In the genomic region with DNA sequence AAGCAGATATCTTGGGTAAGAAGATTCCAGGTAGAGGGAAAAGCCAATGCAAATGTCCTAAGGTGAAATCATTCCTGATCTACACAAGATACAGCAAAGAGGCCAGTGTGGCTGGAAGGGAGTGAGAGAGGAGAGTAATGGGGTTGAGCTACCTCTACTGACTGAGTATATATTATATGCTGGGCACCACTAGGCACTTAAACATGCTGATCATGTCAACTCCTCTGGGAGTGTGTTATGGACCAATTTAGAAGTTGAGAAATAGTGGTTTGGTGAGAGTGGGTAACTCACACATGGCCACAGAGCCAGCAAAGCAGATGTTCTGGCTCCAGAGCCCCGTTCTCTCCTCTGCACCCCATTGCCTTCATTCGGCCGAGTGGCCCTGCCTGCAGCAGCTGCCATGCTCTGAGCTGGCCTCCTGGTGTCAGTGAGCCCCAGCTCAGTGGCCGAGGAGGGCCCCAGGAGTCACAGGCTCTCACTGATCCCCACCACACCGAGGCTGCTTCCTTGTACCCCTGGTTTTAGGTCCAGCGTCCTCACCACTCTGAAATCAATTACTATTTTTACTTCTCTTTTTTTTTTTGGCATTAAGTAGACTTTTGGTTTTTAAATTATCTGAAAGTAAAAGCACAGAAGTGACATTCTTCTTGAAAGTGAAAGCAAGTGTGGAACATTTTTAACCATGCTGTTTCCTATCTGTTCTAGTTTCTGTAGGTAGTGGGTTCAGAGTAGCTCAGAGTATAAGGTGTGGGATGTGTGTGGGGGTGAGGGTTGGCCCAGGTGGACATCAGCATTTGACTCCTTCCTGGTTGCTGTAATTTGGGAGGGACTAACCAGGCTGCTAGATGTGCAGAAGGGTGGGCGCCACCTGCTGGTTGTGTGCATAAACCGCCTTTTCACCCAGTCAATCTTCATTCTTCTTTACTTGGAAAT, we compare ENCODE assay signal across 7 cellular contexts. TPM values are rescaled to one million over a fixed set of nuclear protein-coding genes. Genes with fewer than 3 reads are reported as not detected.
DNase-seq lines count a peak whose midpoint lies in the region; ATAC-seq and TF ChIP-seq lines count a peak whose summit lies in the region.

No MANE protein-coding gene starts in this region.

- H3K9me3 ChIP-seq in ascending aorta, result no peaks in the 10 kb centered on the region

- H3K36me3 ChIP-seq in ascending aorta, result no peaks in the 10 kb centered on the region

- POLR2A ChIA-PET in GM10248 (lab: Yijun Ruan, JAX), result no interaction called here

- intact Hi-C loops in ascending aorta (cut with DNase I), result loop anchor here (2.0 to 5.0 kb wide), 2 partner anchors 271 to 318 kb away; no protein-coding TSS in a partner anchor

- H3K4me1 ChIP-seq in ascending aorta, result no peaks in the 10 kb centered on the region

- TF ChIP-seq EP300 in Ishikawa (IDR thresholded peaks at IDR 0.05; ENCODE audit: borderline replicate concordance), result no peak

- peak overlapping the region; percentile 4 to 6 for H3K27ac ChIP-seq in ascending aorta

- TF ChIP-seq CTCF in GM10248 (IDR thresholded peaks at IDR 0.05; ENCODE audit: control extremely low read depth, extremely low read depth, low read depth, missing control alignments) (peak; percentile 71), ascending aorta (IDR thresholded peaks at IDR 0.05) (peak; percentile 30 to 78 (median 74))

- peak overlapping the region in 1 of 2 donors; percentile 16 for H3K4me3 ChIP-seq in ascending aorta

- peak; percentile 92 for ATAC-seq in GM21576 (IDR thresholded peaks at IDR 0.05; ENCODE audit: unreplicated experiment)

- CTCF ChIA-PET in GM10248 (lab: Yijun Ruan, JAX), result interaction anchor here (0.6 to 3.6 kb wide), 43 partner anchors 8 to 853 kb away, joined by 3 to 159 read pairs (median 5); partner anchors contain the start of genes PGLYRP3 and RPTN

- no peaks in the 10 kb centered on the region for H3K27me3 ChIP-seq in ascending aorta

- TF ChIP-seq RAD21 in Ishikawa (IDR thresholded peaks at IDR 0.05; ENCODE audit: low read depth), result 0 out of 2 replicates have a peak, but pooled peaks have one; percentile 7

- DNase-seq in GM10248 (ENCODE audit: extremely low spot score), result peak; percentile 81
- peak; percentile 49 to 83 (median 56) for DNase-seq in T-helper 2 cell
- DNase-seq in ascending aorta (ENCODE audit: low spot score in 2 of 2), result peak in 1 of 2 donors; percentile 76
- peak; percentile 57 for DNase-seq in inferior parietal cortex (ENCODE audit: extremely low spot score)
- DNase-seq in stimulated activated CD4-positive, alpha-beta T cell treated with anti-CD3 and anti-CD28 coated beads, Interleukin-1b, Interleukin-23, amount 100 ng/mL, for 48 hours, result peak; percentile 74

TF ChIP-seq in Ishikawa, 13 proteins besides CTCF, POLR2A, EP300 and RAD21:
- TF ChIP-seq ZBTB7A (IDR thresholded peaks at IDR 0.05; ENCODE audit: low read depth) (no peak), NFIC (IDR thresholded peaks at IDR 0.05) (no peak), TEAD4 (IDR thresholded peaks at IDR 0.05) (no peak), MAX (IDR thresholded peaks at IDR 0.05) (no peak), FOXM1 (IDR thresholded peaks at IDR 0.05; ENCODE audit: borderline replicate concordance, low read depth) (no peak), CREB1 (IDR thresholded peaks at IDR 0.05; ENCODE audit: low read depth) (no peak), EGR1 (IDR thresholded peaks at IDR 0.05) (no peak), TCF12 (IDR thresholded peaks at IDR 0.05; ENCODE audit: low read depth) (no peak), TAF1 (IDR thresholded peaks at IDR 0.05; ENCODE audit: low read depth) (no peak), YY1 (IDR thresholded peaks at IDR 0.05; ENCODE audit: low read depth) (no peak)
- TF ChIP-seq, protein P1, sequence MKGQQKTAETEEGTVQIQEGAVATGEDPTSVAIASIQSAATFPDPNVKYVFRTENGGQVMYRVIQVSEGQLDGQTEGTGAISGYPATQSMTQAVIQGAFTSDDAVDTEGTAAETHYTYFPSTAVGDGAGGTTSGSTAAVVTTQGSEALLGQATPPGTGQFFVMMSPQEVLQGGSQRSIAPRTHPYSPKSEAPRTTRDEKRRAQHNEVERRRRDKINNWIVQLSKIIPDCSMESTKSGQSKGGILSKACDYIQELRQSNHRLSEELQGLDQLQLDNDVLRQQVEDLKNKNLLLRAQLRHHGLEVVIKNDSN (IDR thresholded peaks at IDR 0.05), result no peak
- TF ChIP-seq, protein P2, sequence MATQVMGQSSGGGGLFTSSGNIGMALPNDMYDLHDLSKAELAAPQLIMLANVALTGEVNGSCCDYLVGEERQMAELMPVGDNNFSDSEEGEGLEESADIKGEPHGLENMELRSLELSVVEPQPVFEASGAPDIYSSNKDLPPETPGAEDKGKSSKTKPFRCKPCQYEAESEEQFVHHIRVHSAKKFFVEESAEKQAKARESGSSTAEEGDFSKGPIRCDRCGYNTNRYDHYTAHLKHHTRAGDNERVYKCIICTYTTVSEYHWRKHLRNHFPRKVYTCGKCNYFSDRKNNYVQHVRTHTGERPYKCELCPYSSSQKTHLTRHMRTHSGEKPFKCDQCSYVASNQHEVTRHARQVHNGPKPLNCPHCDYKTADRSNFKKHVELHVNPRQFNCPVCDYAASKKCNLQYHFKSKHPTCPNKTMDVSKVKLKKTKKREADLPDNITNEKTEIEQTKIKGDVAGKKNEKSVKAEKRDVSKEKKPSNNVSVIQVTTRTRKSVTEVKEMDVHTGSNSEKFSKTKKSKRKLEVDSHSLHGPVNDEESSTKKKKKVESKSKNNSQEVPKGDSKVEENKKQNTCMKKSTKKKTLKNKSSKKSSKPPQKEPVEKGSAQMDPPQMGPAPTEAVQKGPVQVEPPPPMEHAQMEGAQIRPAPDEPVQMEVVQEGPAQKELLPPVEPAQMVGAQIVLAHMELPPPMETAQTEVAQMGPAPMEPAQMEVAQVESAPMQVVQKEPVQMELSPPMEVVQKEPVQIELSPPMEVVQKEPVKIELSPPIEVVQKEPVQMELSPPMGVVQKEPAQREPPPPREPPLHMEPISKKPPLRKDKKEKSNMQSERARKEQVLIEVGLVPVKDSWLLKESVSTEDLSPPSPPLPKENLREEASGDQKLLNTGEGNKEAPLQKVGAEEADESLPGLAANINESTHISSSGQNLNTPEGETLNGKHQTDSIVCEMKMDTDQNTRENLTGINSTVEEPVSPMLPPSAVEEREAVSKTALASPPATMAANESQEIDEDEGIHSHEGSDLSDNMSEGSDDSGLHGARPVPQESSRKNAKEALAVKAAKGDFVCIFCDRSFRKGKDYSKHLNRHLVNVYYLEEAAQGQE (IDR thresholded peaks at IDR 0.05; ENCODE audit: low read depth), result no peak

RNA-seq across cellular contexts. Expression of gene CRNN, which starts 45.8 kb away (rescaled TPM):
- total RNA-seq in ascending aorta, result 0.21 TPM

RNA-seq across cellular contexts. Expression of gene LCE5A, which starts 50.7 kb away (rescaled TPM):
- not detected for total RNA-seq in ascending aorta

RNA-seq across cellular contexts. Expression of gene CRCT1, which starts 54.4 kb away (rescaled TPM):
- not detected for total RNA-seq in ascending aorta
